Comparison of ENCODE assay signal across 8 cellular contexts in genomic region chr11:77822126-77822525, GRCh38. TPM values are rescaled to one million over a fixed set of nuclear protein-coding genes. Genes with fewer than 3 reads are reported as not detected.
A peak's percentile ranks its signal among the peaks of the same experiment; 100 is the strongest.
DNase-seq lines count a peak whose midpoint lies in the region; ATAC-seq and TF ChIP-seq lines count a peak whose summit lies in the region.
"Not testable (repeated sequence)": the region's sequence is repeated elsewhere in the genome, so short reads cannot be mapped to it uniquely, and the experiment has no call there.

No MANE protein-coding gene starts in this region.

- peaks cover 18% of the 10 kb centered on the region for H3K4me1 ChIP-seq in Loucy (ENCODE audit: insufficient read depth, low read length, poor library complexity, severe bottlenecking)
- H3K4me1 ChIP-seq in adipocyte (ENCODE audit: control insufficient read depth, insufficient read depth, low read length): peaks cover 38% of the 10 kb centered on the region
- H3K4me1 ChIP-seq in ectodermal cell (ENCODE audit: control insufficient read depth, insufficient read depth, low read length); urinary bladder (ENCODE audit: insufficient read depth): not testable (repeated sequence)
- peaks cover 0 to 49% (median 41%) of the 10 kb centered on the region in 12 donors for H3K4me1 ChIP-seq in heart left ventricle
- peaks cover 42 to 47% of the 10 kb centered on the region in 2 donors for H3K4me1 ChIP-seq in gastrocnemius medialis

- not testable (repeated sequence) for H3K9ac ChIP-seq in Loucy (ENCODE audit: low read depth, low read length, poor library complexity, severe bottlenecking)
- H3K9ac ChIP-seq in adipocyte (ENCODE audit: low read length): peak overlapping the region; percentile 97

- H3K4me1 Mint-ChIP-seq in Calu3 (ENCODE audit: low read depth, unreplicated experiment): peaks cover 11% of the 10 kb centered on the region
- H3K4me1 Mint-ChIP-seq in mesothelial cell of epicardium: peaks cover 28% of the 10 kb centered on the region

- peak overlapping the region; percentile 90 for H3K4me3 Mint-ChIP-seq in Calu3 (ENCODE audit: low read depth, unreplicated experiment)
- H3K4me3 Mint-ChIP-seq in mesothelial cell of epicardium: peak overlapping the region; percentile 15

- CTCF ChIA-PET in Calu3 (lab: Charles Lee): not testable (repeated sequence)

- intact Hi-C loops in Calu3 (cut with micrococcal nuclease; ENCODE audit: unreplicated experiment); gastrocnemius medialis (cut with DNase I; ENCODE audit: low total_unique reads): not testable (repeated sequence)
- intact Hi-C loops in heart left ventricle (cut with DNase I): loop anchor here in 8 of 10 donors (5.0 to 10.0 kb wide), 4 partner anchors 127 to 175 kb away; partner anchors contain the start of gene INTS4 (in 6 of the 8)

- H3K9me3 Mint-ChIP-seq in Calu3 (ENCODE audit: low read depth, unreplicated experiment); mesothelial cell of epicardium: not testable (repeated sequence)

- not testable (repeated sequence) for H3K27ac Mint-ChIP-seq in Calu3 (ENCODE audit: unreplicated experiment)
- peak overlapping the region; percentile 9 for H3K27ac Mint-ChIP-seq in mesothelial cell of epicardium

- peaks cover 29% of the 10 kb centered on the region for H3K36me3 Mint-ChIP-seq in Calu3 (ENCODE audit: insufficient read depth, unreplicated experiment)
- not testable (repeated sequence) for H3K36me3 Mint-ChIP-seq in mesothelial cell of epicardium

- H3K9me3 ChIP-seq in Loucy (ENCODE audit: insufficient read depth, low read depth, low read length); adipocyte (ENCODE audit: control insufficient read depth, low read length); ectodermal cell (ENCODE audit: control insufficient read depth, low read length); heart left ventricle; gastrocnemius medialis: not testable (repeated sequence)

- in situ Hi-C loops in gastrocnemius medialis (cut with MboI; ENCODE audit: low sequenced_read_pairs in 4 of 4): loop anchor here in 1 of 4 donors (25.0 kb wide), 1 partner anchor 165 kb away; the partner anchor contains the start of gene INTS4

- not testable (repeated sequence) for H3K27me3 ChIP-seq in Loucy (ENCODE audit: insufficient read depth, low read length, poor library complexity, severe bottlenecking); adipocyte (replicated peaks; ENCODE audit: control insufficient read depth, insufficient read depth, low read length); ectodermal cell (ENCODE audit: control insufficient read depth, insufficient read depth, low read length, poor library complexity, severe bottlenecking); heart left ventricle; gastrocnemius medialis

- DNase-seq in Calu3; adipocyte (ENCODE audit: low read depth); heart left ventricle; mesothelial cell of epicardium (ENCODE audit: low spot score in 2 of 2, unreplicated experiment in 2 of 2); gastrocnemius medialis: not testable (repeated sequence)

- H3K36me3 ChIP-seq in Loucy (ENCODE audit: insufficient read depth, low read length); adipocyte (ENCODE audit: control insufficient read depth, insufficient read depth, low read length, severe bottlenecking); ectodermal cell (ENCODE audit: control insufficient read depth, insufficient read depth, low read length); heart left ventricle; gastrocnemius medialis; urinary bladder (ENCODE audit: insufficient read depth): not testable (repeated sequence)

- WGBS in ectodermal cell, 2 experiments: 83 to 84% methylated on average over 9 to 12 of the region's 13 CpGs
- 69 to 76% (median 74%) methylated on average over 13 of the region's 13 CpGs for WGBS in heart left ventricle, 4 donors
- 50% methylated on average over 13 of the region's 13 CpGs for WGBS in urinary bladder

- H3K27me3 Mint-ChIP-seq in Calu3 (ENCODE audit: unreplicated experiment); mesothelial cell of epicardium (ENCODE audit: low read depth): not testable (repeated sequence)

- TSS peak; percentile 45 for BruUV-seq in Calu3 (replicated peaks; lab: Mats Ljungman, UMichigan)

- not testable (repeated sequence) for TF ChIP-seq POLR2A in heart left ventricle (IDR thresholded peaks at IDR 0.05); gastrocnemius medialis (IDR thresholded peaks at IDR 0.05)

- H4K20me1 ChIP-seq in Loucy (ENCODE audit: insufficient read depth, low read length, poor library complexity, severe bottlenecking): peaks cover 30% of the 10 kb centered on the region

- H3K4me2 ChIP-seq in Loucy (ENCODE audit: low read depth, low read length, poor library complexity, severe bottlenecking): peak overlapping the region; percentile 90

- not testable (repeated sequence) for H3K27ac ChIP-seq in ectodermal cell (ENCODE audit: insufficient read depth, low read depth, low read length, poor library complexity, severe bottlenecking); urinary bladder (ENCODE audit: low read depth)
- peak overlapping the region in 7 of 12 donors; percentile 84 to 98 (median 97) for H3K27ac ChIP-seq in heart left ventricle
- peak overlapping the region; percentile 98 to 99 (median 99) for H3K27ac ChIP-seq in gastrocnemius medialis

- H3F3A ChIP-seq in Loucy (ENCODE audit: low read depth): not testable (repeated sequence)

- H3K4me3 ChIP-seq in Loucy (ENCODE audit: low read length, poor library complexity, severe bottlenecking): peak overlapping the region; percentile 99
- peak overlapping the region; percentile 99 for H3K4me3 ChIP-seq in adipocyte (ENCODE audit: low read length)
- H3K4me3 ChIP-seq in ectodermal cell (ENCODE audit: insufficient read depth, low read depth, low read length): peak overlapping the region; percentile 99
- peak overlapping the region; percentile 65 to 100 (median 98) for H3K4me3 ChIP-seq in heart left ventricle
- H3K4me3 ChIP-seq in gastrocnemius medialis: peak overlapping the region; percentile 92 to 97 (median 96)
- peak overlapping the region; percentile 99 for H3K4me3 ChIP-seq in urinary bladder (ENCODE audit: low read depth, low read length)

- H2AFZ ChIP-seq in Loucy (ENCODE audit: low read length): not testable (repeated sequence)

- ATAC-seq in heart left ventricle, gastrocnemius medialis: not testable (repeated sequence)

- TF ChIP-seq CTCF in Calu3 (IDR thresholded peaks at IDR 0.05; ENCODE audit: unreplicated experiment); Loucy (conservative IDR thresholded peaks at IDR 0.05; ENCODE audit: low read length); heart left ventricle (IDR thresholded peaks at IDR 0.05); mesothelial cell of epicardium (IDR thresholded peaks at IDR 0.05; ENCODE audit: unreplicated experiment); gastrocnemius medialis (IDR thresholded peaks at IDR 0.05 in 4 of 5, conservative IDR thresholded peaks at IDR 0.05 in 1 of 5): not testable (repeated sequence)

- H3K9me2 ChIP-seq in Loucy (replicated peaks; ENCODE audit: low read depth, low read length): not testable (repeated sequence)

- H3K79me2 ChIP-seq in Loucy (ENCODE audit: insufficient read depth, low read length): peaks cover 43% of the 10 kb centered on the region

RNA-seq across cellular contexts. Expression of gene AAMDC, which starts 1.2 kb away (rescaled TPM):
- total RNA-seq in Calu3 (2022) (11.7 and 12.9 TPM in 2 replicates), heart left ventricle (100 to 1,000 TPM in 3 of 9 donors, 10 to 100 TPM in 6; 56.9 to 123 (median 77.0) TPM), mesothelial cell of epicardium (26.7 to 30.0 TPM (median 27.2 TPM) in 3 replicates), gastrocnemius medialis (10 to 100 TPM; 32.4 to 70.3 (median 48.3) TPM), urinary bladder (24.6 TPM)
- 29.7 TPM for polyA plus RNA-seq in ectodermal cell (2013, experiment 1 of 4)
- polyA plus RNA-seq in ectodermal cell (2013, experiment 2 of 4): 36.5 TPM
- polyA plus RNA-seq in ectodermal cell (2013, experiment 3 of 4): 26.3 TPM
- polyA plus RNA-seq in ectodermal cell (2013, experiment 4 of 4): 30.3 TPM
- polyA plus RNA-seq in heart left ventricle (100 to 1,000 TPM; 108 to 337 TPM), urinary bladder (74.5 TPM)

RNA-seq across cellular contexts. Expression of gene RSF1, which starts 1.6 kb away (rescaled TPM):
- 68.5 and 76.4 TPM in 2 replicates for total RNA-seq in Calu3 (2022)
- 92.2 TPM for polyA plus RNA-seq in ectodermal cell (2013, experiment 1 of 4)
- 87.5 TPM for polyA plus RNA-seq in ectodermal cell (2013, experiment 2 of 4)
- polyA plus RNA-seq in ectodermal cell (2013, experiment 3 of 4): 65.2 TPM
- polyA plus RNA-seq in ectodermal cell (2013, experiment 4 of 4): 74.9 TPM
- total RNA-seq in heart left ventricle: 10 to 100 TPM; 32.8 to 49.2 (median 43.6) TPM
- polyA plus RNA-seq in heart left ventricle: 10 to 100 TPM; 11.2 to 16.9 TPM
- 104 to 109 TPM (median 105 TPM) in 3 replicates for total RNA-seq in mesothelial cell of epicardium
- 10 to 100 TPM; 17.9 to 48.4 (median 45.7) TPM for total RNA-seq in gastrocnemius medialis
- 81.1 TPM for total RNA-seq in urinary bladder
- polyA plus RNA-seq in urinary bladder: 20.5 TPM
